Comparison of ENCODE assay signal across 10 cellular contexts in genomic region chr7:1534330-1535099, GRCh38. TPM values are rescaled to one million over a fixed set of nuclear protein-coding genes. Genes with fewer than 3 reads are reported as not detected.
DNase-seq lines count a peak whose midpoint lies in the region; ATAC-seq and TF ChIP-seq lines count a peak whose summit lies in the region.
"Had no signal": no experiment of that assay in that cellular context is flagged by ENCODE, and none has a peak within 500 bp of the region (broad histone marks: within the 10 kb centered on the region; RNA-seq: fewer than 3 reads in every experiment).

No MANE protein-coding gene starts in this region.

- POLR2A ChIA-PET in Caco-2 (lab: Charles Lee) = interaction anchor here (1.1 kb wide), 1 partner anchor 21 kb away, joined by 4 read pairs; the partner anchor contains the start of gene TMEM184A

- H3K27me3 ChIP-seq in Caco-2 (replicated peaks; ENCODE audit: control insufficient read depth, insufficient read depth, low read length) (no peaks in the 10 kb centered on the region), SJSA1 (replicated peaks) (no peaks in the 10 kb centered on the region), right atrium auricular region (no peaks in the 10 kb centered on the region), skeletal muscle tissue (ENCODE audit: control insufficient read depth in 3 of 3, insufficient read depth in 3 of 3, low read length in 3 of 3) (no peaks in the 10 kb centered on the region)

- H3K27ac ChIP-seq in SJSA1 = peak overlapping the region; percentile 92
- H3K27ac ChIP-seq in right atrium auricular region = peak overlapping the region; percentile 99 to 100
- peak overlapping the region; percentile 100 for H3K27ac ChIP-seq in skeletal muscle tissue (ENCODE audit: low read depth, low read length)

- intact Hi-C loops in Caco-2 (cut with micrococcal nuclease; ENCODE audit: unreplicated experiment) = no loop called here

- no peak for TF ChIP-seq CTCF in Caco-2 (IDR thresholded peaks at IDR 0.05; ENCODE audit: insufficient read depth in 1 of 2, low read depth in 1 of 2, low read length in 1 of 2, severe bottlenecking in 1 of 2, unreplicated experiment in 1 of 2)
- TF ChIP-seq CTCF in right atrium auricular region (IDR thresholded peaks at IDR 0.05) = no peak

- no peaks in the 10 kb centered on the region; the same call in 1 of the 2 replicates for H3K36me3 ChIP-seq in Caco-2 (ENCODE audit: control insufficient read depth, insufficient read depth, low read length)
- peaks cover 39% of the 10 kb centered on the region for H3K36me3 ChIP-seq in SJSA1
- H3K36me3 ChIP-seq in right atrium auricular region = peaks cover 12% of the 10 kb centered on the region
- H3K36me3 ChIP-seq in skeletal muscle tissue (ENCODE audit: control insufficient read depth in 3 of 3, insufficient read depth in 3 of 3, low read length in 3 of 3) = peaks cover 2 to 5% (median 4%) of the 10 kb centered on the region in 3 donors

- no peaks in the 10 kb centered on the region for H3K9me3 ChIP-seq in Caco-2
- no peaks in the 10 kb centered on the region for H3K9me3 ChIP-seq in SJSA1 (replicated peaks)
- H3K9me3 ChIP-seq in right atrium auricular region = no peaks in the 10 kb centered on the region
- no peaks in the 10 kb centered on the region for H3K9me3 ChIP-seq in skeletal muscle tissue (ENCODE audit: control insufficient read depth in 3 of 3, low read length in 3 of 3)

- CTCF ChIA-PET in Caco-2 (lab: Charles Lee) = interaction anchor here (3.3 kb wide), 1 partner anchor 22 kb away, joined by 28 read pairs; the partner anchor contains the start of gene TMEM184A

- BruUV-seq in Caco-2 (replicated peaks; lab: Mats Ljungman, UMichigan) = no TSS peak

- H3K27me3 Mint-ChIP-seq in Caco-2 (ENCODE audit: insufficient read depth, unreplicated experiment) = no peaks in the 10 kb centered on the region

- H3K9ac ChIP-seq in skeletal muscle tissue (ENCODE audit: low read depth in 1 of 3, low read length in 3 of 3) = peak overlapping the region in 2 of 3 donors; percentile 92 to 95

- H3K4me1 Mint-ChIP-seq in Caco-2 (ENCODE audit: low read depth, unreplicated experiment) = peaks cover 11% of the 10 kb centered on the region

- H3K9me3 Mint-ChIP-seq in Caco-2 (ENCODE audit: unreplicated experiment) = no peaks in the 10 kb centered on the region

- peaks cover 47% of the 10 kb centered on the region for H3K36me3 Mint-ChIP-seq in Caco-2 (ENCODE audit: insufficient read depth, unreplicated experiment)

- H3K4me3 Mint-ChIP-seq in Caco-2 (ENCODE audit: unreplicated experiment) = no peak overlapping the region

- ATAC-seq in HG03439 (IDR thresholded peaks at IDR 0.05; ENCODE audit: unreplicated experiment) = no peak

- H3K4me1 ChIP-seq in Caco-2 (peaks cover 55% of the 10 kb centered on the region), SJSA1 (replicated peaks) (peaks cover 77% of the 10 kb centered on the region), right atrium auricular region (peaks cover 0 to 76% of the 10 kb centered on the region in 2 donors), skeletal muscle tissue (ENCODE audit: control insufficient read depth in 3 of 3, insufficient read depth in 3 of 3, low read length in 3 of 3) (peaks cover 63 to 82% (median 74%) of the 10 kb centered on the region in 3 donors)

- no peak for DNase-seq in Caco-2
- no peak for DNase-seq in SJSA1 (ENCODE audit: low read depth in 1 of 2, low spot score in 2 of 2)
- peak; percentile 57 for DNase-seq in right atrium auricular region (ENCODE audit: low spot score)
- no peak for DNase-seq in retina
- no peak for DNase-seq in central memory CD4-positive, alpha-beta T cell
- DNase-seq in stimulated activated naive CD4-positive, alpha-beta T cell (lab: John Stamatoyannopoulos, UW) = no peak
- DNase-seq: activated CD4-positive, alpha-beta T cell treated with anti-CD3 and anti-CD28 coated beads for 4 hours; Karpas-422 had no signal

- H3K4me3 ChIP-seq in Caco-2 (ENCODE audit: low read depth, low read length) = no peak overlapping the region
- no peak overlapping the region for H3K4me3 ChIP-seq in SJSA1
- H3K4me3 ChIP-seq in right atrium auricular region = no peak overlapping the region
- peak overlapping the region in 1 of 3 donors; percentile 29 for H3K4me3 ChIP-seq in skeletal muscle tissue (ENCODE audit: low read length in 3 of 3)

- H3K27ac Mint-ChIP-seq in Caco-2 (ENCODE audit: unreplicated experiment) = peak overlapping the region; percentile 95

RNA-seq across cellular contexts. Expression of gene MAFK, which starts 4.0 kb away (rescaled TPM):
- 30.0 and 33.3 TPM in 2 replicates for total RNA-seq in Caco-2 (2022)
- 47.2 and 51.7 TPM in 2 replicates for total RNA-seq in SJSA1 (2014; rRNA removed; shearing (Covaris generic))
- 10 to 100 TPM; 29.6 to 70.9 TPM for total RNA-seq in right atrium auricular region
- total RNA-seq in skeletal muscle tissue = 6.8 TPM

RNA-seq across cellular contexts. Expression of gene TMEM184A, which starts 21.5 kb away (rescaled TPM):
- total RNA-seq in Caco-2 (2022) (16.5 and 22.0 TPM in 2 replicates), right atrium auricular region (under 1 TPM in 1 of 2 donors, not detected in 1; 0.28 TPM), skeletal muscle tissue (not detected)
- total RNA-seq in SJSA1 (2014; rRNA removed; shearing (Covaris generic)) = 1.8 and 3.2 TPM in 2 replicates

RNA-seq across cellular contexts. Expression of gene INTS1, which starts 30.3 kb away (rescaled TPM):
- total RNA-seq in Caco-2 (2022) = 122 and 124 TPM in 2 replicates
- total RNA-seq in SJSA1 (2014; rRNA removed; shearing (Covaris generic)) = 34.9 and 36.8 TPM in 2 replicates
- 10 to 100 TPM; 29.0 to 47.0 TPM for total RNA-seq in right atrium auricular region
- 16.7 TPM for total RNA-seq in skeletal muscle tissue

RNA-seq across cellular contexts. Expression of gene PSMG3, which starts 35.3 kb away (rescaled TPM):
- total RNA-seq in Caco-2 (2022) = 35.1 and 38.1 TPM in 2 replicates
- total RNA-seq in SJSA1 (2014; rRNA removed; shearing (Covaris generic)) = 63.9 and 84.7 TPM in 2 replicates
- 10 to 100 TPM; 21.5 to 22.3 TPM for total RNA-seq in right atrium auricular region
- total RNA-seq in skeletal muscle tissue = 19.3 TPM
